In genomic region chr12:104480826-104481457, GRCh38 we compare ENCODE assay signal across 11 cellular contexts. TPM values are rescaled to one million over a fixed set of nuclear protein-coding genes. Genes with fewer than 3 reads are reported as not detected.
DNase-seq lines count a peak whose midpoint lies in the region; ATAC-seq and TF ChIP-seq lines count a peak whose summit lies in the region.
"Had no signal": no experiment of that assay in that cellular context is flagged by ENCODE, and none has a peak within 500 bp of the region (broad histone marks: within the 10 kb centered on the region; RNA-seq: fewer than 3 reads in every experiment).

No MANE protein-coding gene starts in this region.

- POLR2A ChIA-PET in OCI-LY7 (lab: Charles Lee) (interaction anchor here (0.5 to 1.4 kb wide), 2 partner anchors 11 to 99 kb away, joined by 3 to 4 read pairs; no protein-coding TSS in a partner anchor), RWPE1 (lab: Yijun Ruan, JAX; ENCODE audit: low non-redundant PET) (no interaction called here)

- peak overlapping the region in 1 of 2 experiments; percentile 9; a peak in 1 of 4 replicates for H3K4me3 ChIP-seq in DND-41 (ENCODE audit: low read depth in 1 of 2, low read length in 2 of 2)
- H3K4me3 ChIP-seq in OCI-LY7 (ENCODE audit: low read depth, low read length, poor library complexity, severe bottlenecking): no peak overlapping the region
- H3K4me3 ChIP-seq in osteoblast (ENCODE audit: insufficient read depth, low read length): no peak overlapping the region
- H3K4me3 ChIP-seq: SJCRH30 had no signal

- no peaks in the 10 kb centered on the region for H3K27me3 ChIP-seq in DND-41 (ENCODE audit: insufficient read depth, low read length, poor library complexity)
- no peaks in the 10 kb centered on the region for H3K27me3 ChIP-seq in osteoblast (ENCODE audit: insufficient read depth, low read length)
- H3K27me3 ChIP-seq: SJCRH30 had no signal

- H3K4me1 ChIP-seq in DND-41 (ENCODE audit: insufficient read depth, low read length): peaks cover 99% of the 10 kb centered on the region
- H3K4me1 ChIP-seq in OCI-LY7 (ENCODE audit: insufficient read depth, low read length, poor library complexity, severe bottlenecking): peaks cover 93% of the 10 kb centered on the region
- H3K4me1 ChIP-seq in osteoblast (ENCODE audit: insufficient read depth, low read length): peaks cover 12% of the 10 kb centered on the region

- H2AFZ ChIP-seq in DND-41 (ENCODE audit: low read depth, low read length): no peak overlapping the region
- no peak overlapping the region for H2AFZ ChIP-seq in OCI-LY7 (ENCODE audit: low read length)
- no peak overlapping the region for H2AFZ ChIP-seq in osteoblast (ENCODE audit: low read length)

- H3K79me2 ChIP-seq in DND-41 (ENCODE audit: insufficient read depth, low read length): peaks cover 96% of the 10 kb centered on the region
- peaks cover 76% of the 10 kb centered on the region for H3K79me2 ChIP-seq in OCI-LY7 (ENCODE audit: insufficient read depth, low read depth, low read length)
- H3K79me2 ChIP-seq in osteoblast (ENCODE audit: insufficient read depth, low read length): peaks cover 69% of the 10 kb centered on the region

- intact Hi-C loops in OCI-LY7 (cut with micrococcal nuclease; ENCODE audit: unreplicated experiment): no loop called here

- no peaks in the 10 kb centered on the region for H3K9me3 ChIP-seq in DND-41 (ENCODE audit: insufficient read depth, low read length, severe bottlenecking)
- no peaks in the 10 kb centered on the region for H3K9me3 ChIP-seq in OCI-LY7 (ENCODE audit: low read length)
- no peaks in the 10 kb centered on the region for H3K9me3 ChIP-seq in osteoblast (ENCODE audit: low read depth, low read length)
- H3K9me3 ChIP-seq: SJCRH30 had no signal

- ATAC-seq in DND-41 (ENCODE audit: insufficient read depth, low read depth) (no peak), GM18520 (IDR thresholded peaks at IDR 0.05; ENCODE audit: unreplicated experiment) (no peak)

- H4K20me1 ChIP-seq in DND-41 (ENCODE audit: insufficient read depth, low read length): no peaks in the 10 kb centered on the region
- no peaks in the 10 kb centered on the region for H4K20me1 ChIP-seq in OCI-LY7 (ENCODE audit: insufficient read depth, low read length)
- H4K20me1 ChIP-seq in osteoblast (ENCODE audit: insufficient read depth, low read length): peaks cover 5% of the 10 kb centered on the region

- no peak for TF ChIP-seq CTCF in DND-41 (IDR thresholded peaks at IDR 0.05; ENCODE audit: borderline replicate concordance, extremely low read depth, low read length, poor library complexity, severe bottlenecking)
- no peak for TF ChIP-seq CTCF in OCI-LY7 (conservative IDR thresholded peaks at IDR 0.05; ENCODE audit: low read length)
- TF ChIP-seq CTCF in osteoblast (IDR thresholded peaks at IDR 0.05; ENCODE audit: extremely low read depth, low read depth, low read length): no peak
- no peak for TF ChIP-seq CTCF in RWPE1 (conservative IDR thresholded peaks at IDR 0.05; ENCODE audit: low read depth)

- peak overlapping the region; percentile 88 for H3K27ac ChIP-seq in DND-41 (ENCODE audit: low read length)
- H3K27ac ChIP-seq in OCI-LY7 (ENCODE audit: low read depth, low read length, poor library complexity, severe bottlenecking): peak overlapping the region; percentile 63
- H3K27ac ChIP-seq in epithelial cell of prostate: peak overlapping the region; percentile 20
- H3K27ac ChIP-seq in osteoblast (ENCODE audit: low read depth, low read length): peak overlapping the region; percentile 65
- H3K27ac ChIP-seq in RWPE1: no peak overlapping the region
- H3K27ac ChIP-seq: SJCRH30 had no signal

- BruUV-seq in OCI-LY7 (replicated peaks; lab: Mats Ljungman, UMichigan): no TSS peak

- peak overlapping the region; percentile 39 for H3K9ac ChIP-seq in DND-41 (ENCODE audit: low read depth, low read length)

- H3K4me2 ChIP-seq in DND-41 (ENCODE audit: insufficient read depth, low read length) (peak overlapping the region; percentile 42), OCI-LY7 (ENCODE audit: low read length) (peak overlapping the region; percentile 47), osteoblast (ENCODE audit: insufficient read depth, low read length) (no peak overlapping the region)

- CTCF ChIA-PET in OCI-LY7 (lab: Charles Lee; ENCODE audit: unreplicated experiment): no interaction called here
- CTCF ChIA-PET in RWPE1 (lab: Yijun Ruan, JAX): no interaction called here

- H3K36me3 ChIP-seq in DND-41 (ENCODE audit: insufficient read depth, low read length) (peaks cover 52% of the 10 kb centered on the region), OCI-LY7 (ENCODE audit: insufficient read depth, low read length) (peaks cover 20% of the 10 kb centered on the region), osteoblast (ENCODE audit: insufficient read depth, low read length) (no peaks in the 10 kb centered on the region)

- DNase-seq in DND-41: no peak
- no peak for DNase-seq in OCI-LY7 (ENCODE audit: low spot score)
- DNase-seq in epithelial cell of prostate (ENCODE audit: low read depth, low spot score): no peak
- DNase-seq in osteoblast (ENCODE audit: insufficient read length, low spot score, missing footprints): peak; percentile 72
- no peak for DNase-seq in GF-D8 (lab: John Stamatoyannopoulos, UW)
- no peak for DNase-seq in retina
- no peak for DNase-seq in RWPE1 (ENCODE audit: low spot score)
- DNase-seq: DMS79 treated with DMSO at 0.1 percent for 48 hours, KBM-7, SJCRH30 had no signal

- H3K9me2 ChIP-seq in OCI-LY7 (ENCODE audit: insufficient read depth, low read length): no peaks in the 10 kb centered on the region

RNA-seq across cellular contexts. Expression of gene CHST11, which starts 24.2 kb away (rescaled TPM):
- total RNA-seq in OCI-LY7 (2014; rRNA removed; shearing (Covaris generic)): 35.8 and 41.6 TPM in 2 replicates
- 15.2 and 16.8 TPM in 2 replicates for total RNA-seq in OCI-LY7 (2022)
- 23.0 and 24.6 TPM in 2 replicates for total RNA-seq in osteoblast
